Comparison of ENCODE assay signal across 18 cellular contexts in the genomic region with DNA sequence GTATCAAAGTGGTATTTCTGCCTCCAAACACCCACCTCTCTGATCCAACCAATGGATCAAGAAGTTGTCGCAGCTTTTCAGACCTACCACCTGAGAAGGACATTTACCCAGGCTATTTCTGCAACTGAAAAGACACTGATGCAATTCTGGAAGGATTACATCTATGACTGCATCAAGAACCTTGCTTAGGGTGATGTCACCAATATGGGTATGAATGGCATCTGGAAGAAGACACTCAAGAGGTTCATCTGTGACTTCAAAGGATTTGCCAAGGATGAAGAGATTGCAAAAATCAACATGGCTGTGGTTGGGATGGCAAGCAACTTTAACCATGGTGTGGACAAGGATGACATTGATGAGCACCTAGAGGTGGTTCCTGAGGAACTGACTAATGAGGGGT.
DNase-seq lines count a peak whose midpoint lies in the region; ATAC-seq, FAIRE-seq and TF ChIP-seq lines count a peak whose summit lies in the region.
"Had no signal": no experiment of that assay in that cellular context is flagged by ENCODE, and none has a peak within 500 bp of the region (broad histone marks: within the 10 kb centered on the region; RNA-seq: fewer than 3 reads in every experiment).

No MANE protein-coding gene starts in this region.

- H4K20me1 ChIP-seq in HepG2 (ENCODE audit: insufficient read depth, low read length) = no peaks in the 10 kb centered on the region

- no peak for TF ChIP-seq RAD21 in HepG2 (CRISPR knock-in tag; IDR thresholded peaks at IDR 0.05)

- peak overlapping the region in 5 of 6 donors; percentile 0 to 81 (median 33) for H3K27ac Mint-ChIP-seq in immature natural killer cell
- H3K27ac Mint-ChIP-seq: dendritic cell treated with granulocyte-macrophage colony-stimulating factor and Interleukin-4, amounts not matched to agents 40 ng/mL and 50 ng/mL, for 4 days had no signal

- peaks cover 8 to 29% of the 10 kb centered on the region in 2 experiments for H3K36me3 ChIP-seq in HepG2 (replicated peaks in 1 of 2; ENCODE audit: control insufficient read depth in 1 of 2, insufficient read depth in 2 of 2, low read length in 2 of 2)
- peaks cover 0 to 6% (median 2%) of the 10 kb centered on the region in 4 donors for H3K36me3 ChIP-seq in right lobe of liver
- H3K36me3 ChIP-seq in adipocyte (ENCODE audit: control insufficient read depth, insufficient read depth, low read length, severe bottlenecking) = peaks cover 81% of the 10 kb centered on the region

- H3K27ac ChIP-seq in HepG2 (ENCODE audit: extremely low read length, insufficient read depth, low read length) (no peak overlapping the region), right lobe of liver (no peak overlapping the region)
- H3K27ac ChIP-seq: gastroesophageal sphincter, testis had no signal

- H3K27me3 Mint-ChIP-seq in immature natural killer cell (ENCODE audit: low read depth in 3 of 3) = peaks cover 2 to 10% (median 2%) of the 10 kb centered on the region in 3 donors
- H3K27me3 Mint-ChIP-seq: dendritic cell treated with granulocyte-macrophage colony-stimulating factor and Interleukin-4, amounts not matched to agents 40 ng/mL and 50 ng/mL, for 4 days had no signal

- H3K9me3 ChIP-seq in HepG2 (ENCODE audit: low read length) = no peaks in the 10 kb centered on the region
- no peaks in the 10 kb centered on the region for H3K9me3 ChIP-seq in right lobe of liver
- H3K9me3 ChIP-seq in adipocyte (ENCODE audit: control insufficient read depth, low read length) = no peaks in the 10 kb centered on the region
- H3K9me3 ChIP-seq: testis had no signal

- TF ChIP-seq POLR2A in HepG2 (IDR thresholded peaks at IDR 0.05; ENCODE audit: insufficient read depth in 1 of 2, low read depth in 2 of 2, low read length in 2 of 2) (no peak), right lobe of liver (IDR thresholded peaks at IDR 0.05) (no peak)

- no peak for DNase-seq in HepG2 (ENCODE audit: low spot score)
- no peak for DNase-seq in right lobe of liver
- DNase-seq in adipocyte (ENCODE audit: low read depth) = peak; percentile 25
- DNase-seq in immature natural killer cell = no peak
- DNase-seq in C1 segment of cervical spinal cord (lab: John Stamatoyannopoulos, UW) = no peak
- no peak for DNase-seq in NCI-H2029 (lab: John Stamatoyannopoulos, UW)
- DNase-seq: activated CD4-positive, alpha-beta T cell treated with anti-CD3 and anti-CD28 coated beads for 1 hour; GF-D8; NCI-H1417 treated with DMSO at 0.1 percent for 48 hours; testis had no signal

- H3K4me3 ChIP-seq in HepG2 (replicated peaks in 1 of 3; ENCODE audit: insufficient read depth in 1 of 3, low read depth in 2 of 3, low read length in 3 of 3) (no peak overlapping the region), right lobe of liver (no peak overlapping the region), adipocyte (ENCODE audit: low read length) (no peak overlapping the region)
- H3K4me3 ChIP-seq: gastroesophageal sphincter, GM12878, testis had no signal

- no peak for TF ChIP-seq CTCF in HepG2 (CRISPR knock-in tag; IDR thresholded peaks at IDR 0.05)
- no peak for TF ChIP-seq CTCF in right lobe of liver (IDR thresholded peaks at IDR 0.05)

- H3K36me3 Mint-ChIP-seq in immature natural killer cell = peaks cover 32 to 76% (median 33%) of the 10 kb centered on the region in 3 donors

- peaks cover 0 to 6% (median 2%) of the 10 kb centered on the region in 6 donors for H3K9me3 Mint-ChIP-seq in immature natural killer cell

- intact Hi-C loops in HepG2 (cut with micrococcal nuclease; ENCODE audit: unreplicated experiment) (no loop called here), right lobe of liver (cut with DNase I) (no loop called here)

- H3K27me3 ChIP-seq in HepG2 (ENCODE audit: control insufficient read depth in 1 of 2, insufficient read depth in 2 of 2, low read length in 2 of 2) = no peaks in the 10 kb centered on the region
- no peaks in the 10 kb centered on the region for H3K27me3 ChIP-seq in right lobe of liver
- H3K27me3 ChIP-seq in adipocyte (replicated peaks; ENCODE audit: control insufficient read depth, insufficient read depth, low read length) = no peaks in the 10 kb centered on the region
- H3K27me3 ChIP-seq: gastroesophageal sphincter, testis had no signal

- no peaks in the 10 kb centered on the region for H3K79me2 ChIP-seq in HepG2 (ENCODE audit: insufficient read depth, low read length)

- WGBS in HepG2 (ENCODE audit: low lambda C conversion rate) = 100% methylated on average over 1 of the region's 1 CpG
- WGBS in right lobe of liver (ENCODE audit: insufficient coverage, low coverage, low lambda C conversion rate, missing lambda C conversion rate) = 100% methylated on average over 1 of the region's 1 CpG

- H3K4me2 ChIP-seq in HepG2 (ENCODE audit: low read depth, low read length) = no peak overlapping the region

- H3K4me1 Mint-ChIP-seq in immature natural killer cell = peaks cover 6% of the 10 kb centered on the region in 2 donors
- H3K4me1 Mint-ChIP-seq: neural crest cell had no signal

- in situ Hi-C loops in HepG2 (cut with HindIII; ENCODE audit: extremely low pct_ligation_motif_present, low pct_unique_long_range_greater_than_20kb) = no loop called here

- POLR2A ChIA-PET in HepG2 (lab: Yijun Ruan, JAX) = no interaction called here

- ATAC-seq in HepG2 = no peak
- ATAC-seq in right lobe of liver = no peak
- ATAC-seq in GM21619 (IDR thresholded peaks at IDR 0.05; ENCODE audit: unreplicated experiment) = no peak
- ATAC-seq in GM18909 (IDR thresholded peaks at IDR 0.05; ENCODE audit: poor library complexity, unreplicated experiment) = no peak
- ATAC-seq: gastroesophageal sphincter, GM12878, Right ventricle myocardium inferior had no signal

- no peak overlapping the region for H2AFZ ChIP-seq in HepG2 (ENCODE audit: low read length)

- H3K9ac ChIP-seq in HepG2 (ENCODE audit: insufficient read depth, low read depth, low read length) (no peak overlapping the region), adipocyte (ENCODE audit: low read length) (no peak overlapping the region)

- TF ChIP-seq EP300 in HepG2 (IDR thresholded peaks at IDR 0.05; ENCODE audit: low read depth in 2 of 2, low read length in 2 of 2) (no peak), HepG2 (CRISPR knock-in tag; IDR thresholded peaks at IDR 0.05; ENCODE audit: borderline replicate concordance) (no peak)

- H3K4me1 ChIP-seq in HepG2 (ENCODE audit: insufficient read depth, low read length) (peaks cover 5% of the 10 kb centered on the region; the same call in 1 of the 2 replicates), right lobe of liver (peaks cover 0 to 9% (median 0%) of the 10 kb centered on the region in 4 donors), adipocyte (ENCODE audit: control insufficient read depth, insufficient read depth, low read length) (peaks cover 28% of the 10 kb centered on the region)
- H3K4me1 ChIP-seq: gastroesophageal sphincter, testis had no signal

- no peak overlapping the region for H3K4me3 Mint-ChIP-seq in immature natural killer cell
- H3K4me3 Mint-ChIP-seq: dendritic cell treated with granulocyte-macrophage colony-stimulating factor and Interleukin-4, amounts not matched to agents 40 ng/mL and 50 ng/mL, for 4 days; neural crest cell had no signal

- FAIRE-seq in HepG2 (lab: Jason Lieb, UNC) = no peak
- FAIRE-seq: GM12878, H54 had no signal

- BruUV-seq in HepG2 (replicated peaks; lab: Mats Ljungman, UMichigan) = no TSS peak

- CTCF ChIA-PET in HepG2 (lab: Yijun Ruan, JAX; ENCODE audit: low intra/inter-chr PET ratio, low total read pairs) = no interaction called here

TF ChIP-seq in HepG2, 621 proteins besides CTCF, POLR2A, EP300 and RAD21:
- TF ChIP-seq ATF7 (IDR thresholded peaks at IDR 0.05) (peak; percentile 62), ATF7 (CRISPR knock-in tag; IDR thresholded peaks at IDR 0.05) (no peak), CREB1 (IDR thresholded peaks at IDR 0.05) (peak; percentile 31; the same call in 1 of the 2 replicates), CREB1 (CRISPR knock-in tag; IDR thresholded peaks at IDR 0.05) (no peak), NPAS2 (CRISPR knock-in tag; IDR thresholded peaks at IDR 0.05; ENCODE audit: borderline replicate concordance) (no peak)
